Comparison of ENCODE assay signal across 8 cellular contexts in genomic region chr1:62783736-62784508, GRCh38. TPM values are rescaled to one million over a fixed set of nuclear protein-coding genes. Genes with fewer than 3 reads are reported as not detected.
A peak's percentile ranks its signal among the peaks of the same experiment; 100 is the strongest.
DNase-seq lines count a peak whose midpoint lies in the region; ATAC-seq and TF ChIP-seq lines count a peak whose summit lies in the region.

TSS of gene ATG4C (plus strand) at chr1:62784132. CDS start at chr1:62803787, 19,655 bp downstream.

- H3K36me3 Mint-ChIP-seq in WTC11: no peaks in the 10 kb centered on the region
- no peaks in the 10 kb centered on the region for H3K36me3 Mint-ChIP-seq in central memory CD8-positive, alpha-beta T cell (ENCODE audit: insufficient read depth)

- peak; percentile 88 for TF ChIP-seq POLR2A in GM18951 (IDR thresholded peaks at IDR 0.05; ENCODE audit: extremely low read depth, insufficient read depth, insufficient read length)

- no peak within 1 kb of the TSS for H3K4me3 Mint-ChIP-seq in WTC11
- H3K4me3 Mint-ChIP-seq in central memory CD8-positive, alpha-beta T cell: no peak within 1 kb of the TSS

- H3K4me1 Mint-ChIP-seq in WTC11: peaks cover 6% of the 10 kb centered on the region
- H3K4me1 Mint-ChIP-seq in central memory CD8-positive, alpha-beta T cell: peaks cover 10% of the 10 kb centered on the region

- ATAC-seq in HG03175 (IDR thresholded peaks at IDR 0.05; ENCODE audit: unreplicated experiment): peak; percentile 97
- ATAC-seq in WTC11: peak; percentile 97
- ATAC-seq in central memory CD8-positive, alpha-beta T cell (replicated peaks; ENCODE audit: extremely low read depth, poor library complexity, severe bottlenecking): peak; percentile 94

- CTCF ChIA-PET in WTC11 (lab: Charles Lee): no interaction called here

- H3K27me3 Mint-ChIP-seq in WTC11 (ENCODE audit: low read depth): no peaks in the 10 kb centered on the region
- peaks cover 10% of the 10 kb centered on the region for H3K27me3 Mint-ChIP-seq in central memory CD8-positive, alpha-beta T cell

- peak; percentile 93 for DNase-seq in AG08396 (ENCODE audit: low spot score)
- DNase-seq in NCI-H2227 treated with DMSO at 0.1 percent for 48 hours (lab: John Stamatoyannopoulos, UW): peak; percentile 99
- peak; percentile 90 for DNase-seq in WTC11 (ENCODE audit: low spot score)
- peak; percentile 81 to 87 for DNase-seq in central memory CD8-positive, alpha-beta T cell (ENCODE audit: low spot score in 2 of 2)
- peak; percentile 99 for DNase-seq in iris pigment epithelial cell (ENCODE audit: low read depth)
- DNase-seq in stimulated activated CD4-positive, alpha-beta T cell treated with anti-CD3 and anti-CD28 coated beads, Interleukin-12 subunit alpha, Interleukin-12 subunit beta, amount 100 ng/mL, for 24 hours (ENCODE audit: low read depth in 2 of 2): peak; percentile 85 to 89

- H3K9me3 Mint-ChIP-seq in WTC11: no peaks in the 10 kb centered on the region
- no peaks in the 10 kb centered on the region for H3K9me3 Mint-ChIP-seq in central memory CD8-positive, alpha-beta T cell

- TF ChIP-seq CTCF in WTC11 (IDR thresholded peaks at IDR 0.05): no peak

- no peak within 1 kb of the TSS for H3K27ac Mint-ChIP-seq in WTC11
- no peak within 1 kb of the TSS for H3K27ac Mint-ChIP-seq in central memory CD8-positive, alpha-beta T cell (ENCODE audit: low read depth)

- POLR2A ChIA-PET in WTC11 (lab: Charles Lee): no interaction called here

- in situ Hi-C loops in GM18951 (cut with MboI; ENCODE audit: low sequenced_read_pairs, unreplicated experiment): no loop called here

TF ChIP-seq in WTC11, 78 proteins besides CTCF, POLR2A, EP300 and RAD21 (continues in another document):
- TF ChIP-seq ZNF416 (CRISPR knock-in tag; IDR thresholded peaks at IDR 0.05) (no peak), ARID4B (CRISPR knock-in tag; IDR thresholded peaks at IDR 0.05; ENCODE audit: borderline replicate concordance) (no peak; the same call in 1 of the 2 replicates), NFATC4 (CRISPR knock-in tag; IDR thresholded peaks at IDR 0.05) (no peak), CREM (CRISPR knock-in tag; IDR thresholded peaks at IDR 0.05) (peak; percentile 76; the same call in 1 of the 2 replicates), OVOL2 (CRISPR knock-in tag; IDR thresholded peaks at IDR 0.05; ENCODE audit: borderline replicate concordance) (no peak; the same call in 1 of the 2 replicates), ZMAT4 (CRISPR knock-in tag; IDR thresholded peaks at IDR 0.05) (no peak), GTF2I (CRISPR knock-in tag; conservative IDR thresholded peaks at IDR 0.05) (no peak), JAZF1 (CRISPR knock-in tag; IDR thresholded peaks at IDR 0.05) (no peak), CDX4 (CRISPR knock-in tag; IDR thresholded peaks at IDR 0.05; ENCODE audit: borderline replicate concordance) (no peak), IRF1 (CRISPR knock-in tag; IDR thresholded peaks at IDR 0.05) (no peak; the same call in 1 of the 2 replicates), FOXK1 (CRISPR knock-in tag; IDR thresholded peaks at IDR 0.05) (peak; percentile 34; the same call in 1 of the 2 replicates), RORB (CRISPR knock-in tag; IDR thresholded peaks at IDR 0.05) (no peak), IRF2 (CRISPR knock-in tag; IDR thresholded peaks at IDR 0.05; ENCODE audit: borderline replicate concordance, low read depth) (no peak), ATF3 (CRISPR knock-in tag; conservative IDR thresholded peaks at IDR 0.05) (no peak)
- TF ChIP-seq, protein P1, sequence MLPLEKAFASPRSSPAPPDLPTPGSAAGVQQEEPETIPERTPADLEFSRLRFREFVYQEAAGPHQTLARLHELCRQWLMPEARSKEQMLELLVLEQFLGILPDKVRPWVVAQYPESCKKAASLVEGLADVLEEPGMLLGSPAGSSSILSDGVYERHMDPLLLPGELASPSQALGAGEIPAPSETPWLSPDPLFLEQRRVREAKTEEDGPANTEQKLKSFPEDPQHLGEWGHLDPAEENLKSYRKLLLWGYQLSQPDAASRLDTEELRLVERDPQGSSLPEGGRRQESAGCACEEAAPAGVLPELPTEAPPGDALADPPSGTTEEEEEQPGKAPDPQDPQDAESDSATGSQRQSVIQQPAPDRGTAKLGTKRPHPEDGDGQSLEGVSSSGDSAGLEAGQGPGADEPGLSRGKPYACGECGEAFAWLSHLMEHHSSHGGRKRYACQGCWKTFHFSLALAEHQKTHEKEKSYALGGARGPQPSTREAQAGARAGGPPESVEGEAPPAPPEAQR (CRISPR knock-in tag; IDR thresholded peaks at IDR 0.05): no peak
- TF ChIP-seq, protein P2, sequence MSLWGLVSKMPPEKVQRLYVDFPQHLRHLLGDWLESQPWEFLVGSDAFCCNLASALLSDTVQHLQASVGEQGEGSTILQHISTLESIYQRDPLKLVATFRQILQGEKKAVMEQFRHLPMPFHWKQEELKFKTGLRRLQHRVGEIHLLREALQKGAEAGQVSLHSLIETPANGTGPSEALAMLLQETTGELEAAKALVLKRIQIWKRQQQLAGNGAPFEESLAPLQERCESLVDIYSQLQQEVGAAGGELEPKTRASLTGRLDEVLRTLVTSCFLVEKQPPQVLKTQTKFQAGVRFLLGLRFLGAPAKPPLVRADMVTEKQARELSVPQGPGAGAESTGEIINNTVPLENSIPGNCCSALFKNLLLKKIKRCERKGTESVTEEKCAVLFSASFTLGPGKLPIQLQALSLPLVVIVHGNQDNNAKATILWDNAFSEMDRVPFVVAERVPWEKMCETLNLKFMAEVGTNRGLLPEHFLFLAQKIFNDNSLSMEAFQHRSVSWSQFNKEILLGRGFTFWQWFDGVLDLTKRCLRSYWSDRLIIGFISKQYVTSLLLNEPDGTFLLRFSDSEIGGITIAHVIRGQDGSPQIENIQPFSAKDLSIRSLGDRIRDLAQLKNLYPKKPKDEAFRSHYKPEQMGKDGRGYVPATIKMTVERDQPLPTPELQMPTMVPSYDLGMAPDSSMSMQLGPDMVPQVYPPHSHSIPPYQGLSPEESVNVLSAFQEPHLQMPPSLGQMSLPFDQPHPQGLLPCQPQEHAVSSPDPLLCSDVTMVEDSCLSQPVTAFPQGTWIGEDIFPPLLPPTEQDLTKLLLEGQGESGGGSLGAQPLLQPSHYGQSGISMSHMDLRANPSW (CRISPR knock-in tag; conservative IDR thresholded peaks at IDR 0.05; ENCODE audit: low read depth): no peak
- TF ChIP-seq, protein P3, sequence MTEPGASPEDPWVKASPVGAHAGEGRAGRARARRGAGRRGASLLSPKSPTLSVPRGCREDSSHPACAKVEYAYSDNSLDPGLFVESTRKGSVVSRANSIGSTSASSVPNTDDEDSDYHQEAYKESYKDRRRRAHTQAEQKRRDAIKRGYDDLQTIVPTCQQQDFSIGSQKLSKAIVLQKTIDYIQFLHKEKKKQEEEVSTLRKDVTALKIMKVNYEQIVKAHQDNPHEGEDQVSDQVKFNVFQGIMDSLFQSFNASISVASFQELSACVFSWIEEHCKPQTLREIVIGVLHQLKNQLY (CRISPR knock-in tag; IDR thresholded peaks at IDR 0.05): no peak

RNA-seq across cellular contexts. Expression of gene ATG4C, which starts in this region (rescaled TPM):
- 16.6 to 18.3 TPM (median 18.0 TPM) in 3 replicates for total RNA-seq in WTC11 (2021)

Comparison
In these comparisons a context has a peak if more than half of its experiments do, and no peak if none do; other contexts are left out.
1. Peak in every context shown above with its lines: DNase-seq and ATAC-seq.